Comparison of ENCODE assay signal across 16 cellular contexts in genomic region chr4:147354994-147355393, GRCh38.
A peak's percentile ranks its signal among the peaks of the same experiment; 100 is the strongest.
DNase-seq lines count a peak whose midpoint lies in the region; ATAC-seq, FAIRE-seq and TF ChIP-seq lines count a peak whose summit lies in the region.
"Had no signal": no experiment of that assay in that cellular context is flagged by ENCODE, and none has a peak within 500 bp of the region (broad histone marks: within the 10 kb centered on the region; RNA-seq: fewer than 3 reads in every experiment).

No MANE protein-coding gene starts in this region.

- FAIRE-seq in H54 (lab: Jason Lieb, UNC), result no peak

- H3K4me1 ChIP-seq in SK-N-SH (ENCODE audit: control insufficient read depth in 1 of 2, insufficient read depth in 2 of 2, low read depth in 1 of 2, low read length in 1 of 2) (peaks cover 0 to 17% of the 10 kb centered on the region in 2 experiments; a peak in 3 of 4 replicates), osteoblast (ENCODE audit: insufficient read depth, low read length) (peaks cover 28% of the 10 kb centered on the region), mucosa of descending colon (ENCODE audit: low read depth) (peaks cover under 1% of the 10 kb centered on the region)
- H3K4me1 ChIP-seq: BLaER1, Caco-2, HAP-1 had no signal

- 6% methylated on average over 1 of the region's 1 CpG for WGBS in SK-N-SH (ENCODE audit: low lambda C conversion rate)

- H4K20me1 ChIP-seq in SK-N-SH (ENCODE audit: insufficient read depth) (no peaks in the 10 kb centered on the region), osteoblast (ENCODE audit: insufficient read depth, low read length) (no peaks in the 10 kb centered on the region)
- H4K20me1 ChIP-seq: BLaER1 had no signal

- peak overlapping the region; percentile 13; the same call in 1 of the 2 replicates for H3K9ac ChIP-seq in SK-N-SH
- H3K9ac ChIP-seq: BLaER1 had no signal

- DNase-seq in SK-N-SH (no peak), fibroblast of villous mesenchyme (ENCODE audit: low read depth) (peak; percentile 89), osteoblast (ENCODE audit: insufficient read length, low spot score, missing footprints) (no peak), mucosa of descending colon (no peak), H54 (ENCODE audit: insufficient read length, low spot score) (no peak)
- DNase-seq: AML-193; Caco-2; CD8-positive, alpha-beta memory T cell; DND-41; GF-D8; GOT3 had no signal

- H3K36me3 ChIP-seq in SK-N-SH (replicated peaks in 1 of 2; ENCODE audit: control insufficient read depth in 1 of 2, insufficient read depth in 2 of 2, low read length in 1 of 2), result no peaks in the 10 kb centered on the region
- no peaks in the 10 kb centered on the region for H3K36me3 ChIP-seq in osteoblast (ENCODE audit: insufficient read depth, low read length)
- no peaks in the 10 kb centered on the region for H3K36me3 ChIP-seq in mucosa of descending colon (ENCODE audit: low read depth)
- H3K36me3 ChIP-seq: BLaER1, HAP-1 had no signal

- TF ChIP-seq CTCF in SK-N-SH (IDR thresholded peaks at IDR 0.05), result no peak
- TF ChIP-seq CTCF in fibroblast of villous mesenchyme (IDR thresholded peaks at IDR 0.05; ENCODE audit: insufficient read depth, low read depth, low read length), result no peak
- no peak for TF ChIP-seq CTCF in osteoblast (IDR thresholded peaks at IDR 0.05; ENCODE audit: extremely low read depth, low read depth, low read length)
- TF ChIP-seq CTCF in mucosa of descending colon (IDR thresholded peaks at IDR 0.05), result no peak

- ATAC-seq in SK-N-SH treated with all-trans-retinoic acid at 6 μM for 48 hours (no peak), mucosa of descending colon (no peak), GM18870 (IDR thresholded peaks at IDR 0.05; ENCODE audit: unreplicated experiment) (no peak)

- POLR2A ChIA-PET in SK-N-SH (lab: Yijun Ruan, JAX), result no interaction called here

- H3K9me2 ChIP-seq in SK-N-SH, result no peaks in the 10 kb centered on the region

- no peak overlapping the region for H3K4me2 ChIP-seq in SK-N-SH
- H3K4me2 ChIP-seq in osteoblast (ENCODE audit: insufficient read depth, low read length), result peak overlapping the region; percentile 21
- H3K4me2 ChIP-seq: BLaER1 had no signal

- H3K27me3 ChIP-seq in SK-N-SH (ENCODE audit: insufficient read depth) (no peaks in the 10 kb centered on the region), osteoblast (ENCODE audit: insufficient read depth, low read length) (no peaks in the 10 kb centered on the region)
- H3K27me3 ChIP-seq: BLaER1 had no signal

- intact Hi-C loops in mucosa of descending colon (cut with DNase I, micrococcal nuclease), result no loop called here

- H2AFZ ChIP-seq in SK-N-SH (ENCODE audit: low read depth) (no peak overlapping the region), osteoblast (ENCODE audit: low read length) (no peak overlapping the region)

- H3K27ac ChIP-seq in SK-N-SH (ENCODE audit: low read depth in 2 of 2, low read length in 1 of 2), result peak overlapping the region in 1 of 2 experiments; percentile 85; a peak in 2 of 4 replicates
- H3K27ac ChIP-seq in osteoblast (ENCODE audit: low read depth, low read length), result peak overlapping the region; percentile 31
- H3K27ac ChIP-seq: 22Rv1, BLaER1 had no signal

- 0 out of 2 replicates have a peak, but pooled peaks cover 4% of the 10 kb centered on the region for H3K9me3 ChIP-seq in SK-N-SH
- H3K9me3 ChIP-seq in osteoblast (ENCODE audit: low read depth, low read length), result peaks cover 3% of the 10 kb centered on the region
- no peaks in the 10 kb centered on the region for H3K9me3 ChIP-seq in mucosa of descending colon
- H3K9me3 ChIP-seq: BLaER1, Caco-2, HAP-1 had no signal

- CTCF ChIA-PET in SK-N-SH (lab: Yijun Ruan, JAX), result interaction anchor here (1.1 kb wide), 1 partner anchor 11 kb away, joined by 3 read pairs; no protein-coding TSS in a partner anchor

- peaks cover 16% of the 10 kb centered on the region for H3F3A ChIP-seq in SK-N-SH (replicated peaks; ENCODE audit: insufficient read depth)

- TF ChIP-seq POLR2A in H54 (IDR thresholded peaks at IDR 0.05; ENCODE audit: low read depth, low read length), result no peak

- no peak for TF ChIP-seq EP300 in SK-N-SH (IDR thresholded peaks at IDR 0.05; ENCODE audit: borderline replicate concordance in 1 of 2, low read depth in 1 of 2, low read length in 1 of 2)

- TF ChIP-seq RAD21 in SK-N-SH (IDR thresholded peaks at IDR 0.05; ENCODE audit: low read length), result no peak

- H3K4me3 ChIP-seq in SK-N-SH (ENCODE audit: low read depth in 2 of 2, low read length in 1 of 2) (no peak overlapping the region), fibroblast of villous mesenchyme (ENCODE audit: low read depth, low read length) (no peak overlapping the region), osteoblast (ENCODE audit: insufficient read depth, low read length) (no peak overlapping the region), mucosa of descending colon (no peak overlapping the region)
- H3K4me3 ChIP-seq: BLaER1, HAP-1 had no signal

- H3K79me2 ChIP-seq in SK-N-SH (ENCODE audit: insufficient read depth) (no peaks in the 10 kb centered on the region), osteoblast (ENCODE audit: insufficient read depth, low read length) (no peaks in the 10 kb centered on the region)

TF ChIP-seq in SK-N-SH, 30 proteins besides CTCF, POLR2A, EP300 and RAD21:
- TF ChIP-seq SMC3 (IDR thresholded peaks at IDR 0.05; ENCODE audit: low read depth, low read length) (no peak), NFIC (IDR thresholded peaks at IDR 0.05; ENCODE audit: borderline replicate concordance) (no peak), USF1 (IDR thresholded peaks at IDR 0.05; ENCODE audit: borderline replicate concordance, low read depth) (no peak), GATA2 (CRISPR knock-in tag; IDR thresholded peaks at IDR 0.05) (no peak), FOXM1 (IDR thresholded peaks at IDR 0.05; ENCODE audit: low read depth) (no peak), POLR2AphosphoS5 (IDR thresholded peaks at IDR 0.05; ENCODE audit: low read depth, low read length) (no peak), FOXJ3 (CRISPR knock-in tag; IDR thresholded peaks at IDR 0.05) (no peak)
TF ChIP-seq in SK-N-SH: peak in this region for 0.

TF ChIP-seq in SK-N-SH treated with all-trans-retinoic acid at 6 μM for 48 hours, 23 proteins besides CTCF, POLR2A, EP300 and RAD21:
- TF ChIP-seq GLIS3 (CRISPR knock-in tag; IDR thresholded peaks at IDR 0.05) (no peak), RARB (CRISPR knock-in tag; IDR thresholded peaks at IDR 0.05) (no peak), ZC3H10 (CRISPR knock-in tag; IDR thresholded peaks at IDR 0.05) (no peak), TOX (CRISPR knock-in tag; IDR thresholded peaks at IDR 0.05; ENCODE audit: borderline replicate concordance) (no peak), ARNTL (CRISPR knock-in tag; IDR thresholded peaks at IDR 0.05; ENCODE audit: borderline replicate concordance, low read depth) (no peak), CREB5 (CRISPR knock-in tag; IDR thresholded peaks at IDR 0.05; ENCODE audit: low read depth) (no peak), ISL1 (CRISPR knock-in tag; IDR thresholded peaks at IDR 0.05) (no peak), ZNF565 (CRISPR knock-in tag; conservative IDR thresholded peaks at IDR 0.05; ENCODE audit: low read depth) (no peak), TSHZ2 (CRISPR knock-in tag; IDR thresholded peaks at IDR 0.05) (no peak), POU6F1 (CRISPR knock-in tag; IDR thresholded peaks at IDR 0.05; ENCODE audit: borderline replicate concordance, low read depth) (no peak)
